ENCODE assay signal across 30 cellular contexts in the genomic region with DNA sequence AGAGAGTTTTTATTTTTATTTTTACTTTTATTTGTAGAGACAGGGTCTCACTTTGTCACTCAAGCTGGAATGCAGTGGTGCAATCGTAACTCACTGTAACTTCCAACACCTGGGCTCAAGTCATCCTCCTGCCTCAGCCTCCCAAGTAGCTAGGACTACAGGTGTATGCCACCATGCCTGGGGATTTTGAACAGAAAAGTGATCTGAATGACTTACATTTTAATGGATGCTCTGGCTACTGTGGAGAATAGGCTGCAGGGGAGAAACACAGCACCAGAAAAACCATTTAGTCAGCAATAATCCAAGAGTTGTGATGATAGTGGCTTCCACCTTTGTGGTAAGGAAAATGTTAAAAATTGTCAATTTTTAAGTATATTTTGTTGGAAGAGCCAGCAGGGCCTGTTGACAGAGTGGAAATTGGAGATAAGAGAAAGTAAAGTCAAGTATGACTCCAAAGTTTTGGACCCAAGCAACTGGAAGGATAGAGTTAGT.
"Had no signal": no experiment of that assay in that cellular context is flagged by ENCODE, and none has a peak within 500 bp of the region (broad histone marks: within the 10 kb centered on the region; RNA-seq: fewer than 3 reads in every experiment).

No MANE protein-coding gene starts in this region.

- DNase-seq: naive thymus-derived CD8-positive, alpha-beta T cell; nephron progenitor cell; nucleus accumbens; pancreas; psoas muscle; right cardiac atrium; spleen; stimulated activated CD4-positive, alpha-beta T cell treated with anti-CD3 and anti-CD28 coated beads, Interleukin-12 subunit alpha, Interleukin-12 subunit beta, amount 100 ng/mL, for 4 hours; stimulated activated CD4-positive, alpha-beta T cell treated with anti-CD3 and anti-CD28 coated beads, Interleukin-1b, Interleukin-23, amount 100 ng/mL, for 48 hours; stimulated activated CD4-positive, alpha-beta T cell treated with anti-CD3 and anti-CD28 coated beads, Interleukin-4, amount 100 ng/mL, for 1 hour; stimulated activated CD4-positive, alpha-beta T cell treated with anti-CD3 and anti-CD28 coated beads, Interleukin-4, amount 100 ng/mL, for 4 hours; stimulated activated CD8-positive, alpha-beta memory T cell treated with anti-CD3 and anti-CD28 coated beads, Interleukin-4, amount 100 ng/mL, for 48 hours; stimulated activated naive CD4-positive, alpha-beta T cell; stimulated activated naive CD8-positive, alpha-beta T cell treated with anti-CD3 and anti-CD28 coated beads, Interleukin-15, amount 100 ng/mL, for 72 hours; stimulated activated naive CD8-positive, alpha-beta T cell treated with anti-CD3 and anti-CD28 coated beads, Interleukin-15, Interleukin-2, amounts not matched to agents 100 U/mL and 50 U/mL, for 24 hours; substantia nigra; testis; tibial artery; transverse colon; upper lobe of right lung; uterus had no signal

- H3K4me1 ChIP-seq: psoas muscle, spleen, suprapubic skin, testis, tibial artery, upper lobe of right lung, uterus had no signal

- H3K36me3 Mint-ChIP-seq: naive thymus-derived CD8-positive, alpha-beta T cell; natural killer cell treated with Interleukin-12 subunit alpha and Interleukin-12 subunit beta and Interleukin-15 and Interleukin-18, amount 100 ng/mL, for 72 hours; stimulated activated memory B cell treated with anti-CD40 and anti-IgM and Interleukin-4, amounts not matched to agents 10 μg/mL and 1 μg/mL and 100 μg/mL, for 72 hours; type B pancreatic cell had no signal

- H3K36me3 ChIP-seq: neutrophil, pancreas, spleen, suprapubic skin, tibial artery, transverse colon, upper lobe of right lung, uterus had no signal

- H3K9me3 Mint-ChIP-seq: naive thymus-derived CD8-positive, alpha-beta T cell; nephron progenitor cell; neural crest cell; stimulated activated memory B cell treated with anti-CD40 and anti-IgM and Interleukin-4, amounts not matched to agents 10 μg/mL and 1 μg/mL and 100 μg/mL, for 72 hours; stimulated activated naive CD8-positive, alpha-beta T cell treated with anti-CD3 and anti-CD28 coated beads, Interleukin-15, amount 100 ng/mL, for 72 hours; type B pancreatic cell had no signal

- ATAC-seq: naive thymus-derived CD8-positive, alpha-beta T cell; natural killer cell treated with Interleukin-12 subunit alpha and Interleukin-12 subunit beta and Interleukin-15 and Interleukin-18, amount 100 ng/mL, for 72 hours; psoas muscle; right cardiac atrium; sciatic nerve; stimulated activated memory B cell treated with anti-CD40 and anti-IgM and Interleukin-4, amounts not matched to agents 10 μg/mL and 1 μg/mL and 100 μg/mL, for 72 hours; stimulated activated naive CD8-positive, alpha-beta T cell treated with anti-CD3 and anti-CD28 coated beads, Interleukin-15, amount 100 ng/mL, for 72 hours; stimulated activated naive CD8-positive, alpha-beta T cell treated with anti-CD3 and anti-CD28 coated beads, Interleukin-15, Interleukin-2, amounts not matched to agents 100 U/mL and 50 U/mL, for 24 hours; upper lobe of right lung had no signal

- H3K27me3 ChIP-seq: neutrophil, pancreas, spleen, suprapubic skin, testis, tibial artery, transverse colon, upper lobe of right lung, uterus had no signal

- H3K4me3 Mint-ChIP-seq: naive thymus-derived CD8-positive, alpha-beta T cell; natural killer cell treated with Interleukin-12 subunit alpha and Interleukin-12 subunit beta and Interleukin-15 and Interleukin-18, amount 100 ng/mL, for 72 hours; nephron progenitor cell; neural crest cell; stimulated activated memory B cell treated with anti-CD40 and anti-IgM and Interleukin-4, amounts not matched to agents 10 μg/mL and 1 μg/mL and 100 μg/mL, for 72 hours; stimulated activated naive CD8-positive, alpha-beta T cell treated with anti-CD3 and anti-CD28 coated beads, Interleukin-15, amount 100 ng/mL, for 72 hours; type B pancreatic cell had no signal

- H3K4me1 Mint-ChIP-seq: naive thymus-derived CD8-positive, alpha-beta T cell; nephron progenitor cell; neural crest cell; stimulated activated memory B cell treated with anti-CD40 and anti-IgM and Interleukin-4, amounts not matched to agents 10 μg/mL and 1 μg/mL and 100 μg/mL, for 72 hours; stimulated activated naive CD8-positive, alpha-beta T cell treated with anti-CD3 and anti-CD28 coated beads, Interleukin-15, amount 100 ng/mL, for 72 hours had no signal

- H3K9me3 ChIP-seq: neutrophil, pancreas, psoas muscle, spleen, suprapubic skin, testis, tibial artery, transverse colon, upper lobe of right lung, uterus had no signal

- H3K27ac ChIP-seq: neutrophil, pancreas, psoas muscle, skin epidermis, spleen, suprapubic skin, testis, tibial artery, transverse colon, upper lobe of right lung, uterus had no signal

- H3K27me3 Mint-ChIP-seq: natural killer cell treated with Interleukin-12 subunit alpha and Interleukin-12 subunit beta and Interleukin-15 and Interleukin-18, amount 100 ng/mL, for 72 hours; stimulated activated memory B cell treated with anti-CD40 and anti-IgM and Interleukin-4, amounts not matched to agents 10 μg/mL and 1 μg/mL and 100 μg/mL, for 72 hours; type B pancreatic cell had no signal

- H3K4me2 ChIP-seq: smooth muscle cell had no signal

- H3K27ac Mint-ChIP-seq: naive thymus-derived CD8-positive, alpha-beta T cell; natural killer cell treated with Interleukin-12 subunit alpha and Interleukin-12 subunit beta and Interleukin-15 and Interleukin-18, amount 100 ng/mL, for 72 hours; nephron progenitor cell; stimulated activated memory B cell treated with anti-CD40 and anti-IgM and Interleukin-4, amounts not matched to agents 10 μg/mL and 1 μg/mL and 100 μg/mL, for 72 hours; stimulated activated naive CD8-positive, alpha-beta T cell treated with anti-CD3 and anti-CD28 coated beads, Interleukin-15, amount 100 ng/mL, for 72 hours; type B pancreatic cell had no signal

- H3K4me3 ChIP-seq: pancreas, psoas muscle, skin epidermis, smooth muscle cell, spleen, suprapubic skin, testis, tibial artery, transverse colon, upper lobe of right lung, uterus had no signal

- FAIRE-seq: pancreas had no signal
